ENCODE assay signal across 14 cellular contexts in genomic region chr19:13014921-13015280, GRCh38. TPM values are rescaled to one million over a fixed set of nuclear protein-coding genes. Genes with fewer than 3 reads are reported as not detected.
A peak's percentile ranks its signal among the peaks of the same experiment; 100 is the strongest.
DNase-seq lines count a peak whose midpoint lies in the region; ATAC-seq and TF ChIP-seq lines count a peak whose summit lies in the region.
"Had no signal": no experiment of that assay in that cellular context is flagged by ENCODE, and none has a peak within 500 bp of the region (broad histone marks: within the 10 kb centered on the region; RNA-seq: fewer than 3 reads in every experiment).

No MANE protein-coding gene starts in this region.

- no peak overlapping the region for H3K9ac ChIP-seq in fibroblast of lung (ENCODE audit: insufficient read depth, low read length)

- H4K20me1 ChIP-seq in fibroblast of lung (ENCODE audit: control insufficient read depth, extremely low read depth, insufficient read depth, low read length) = no peaks in the 10 kb centered on the region

- H3K9me3 ChIP-seq in Panc1 (ENCODE audit: control insufficient read depth, insufficient read depth, low read depth, low read length) (no peaks in the 10 kb centered on the region), fibroblast of lung (ENCODE audit: control insufficient read depth, insufficient read depth, low read depth, low read length) (no peaks in the 10 kb centered on the region)
- H3K9me3 ChIP-seq: Caco-2 had no signal

- DNase-seq in Panc1 (ENCODE audit: low read depth, low spot score) (no peak), fibroblast of lung (ENCODE audit: low read depth in 2 of 2) (no peak), NCI-H128 (lab: John Stamatoyannopoulos, UW; ENCODE audit: unreplicated experiment) (no peak)
- DNase-seq in stimulated activated CD8-positive, alpha-beta memory T cell treated with anti-CD3 and anti-CD28 coated beads, Interleukin-4, amount 100 ng/mL, for 48 hours = no peak
- DNase-seq: activated T-cell treated with anti-CD3 and anti-CD28 coated beads, Interleukin-2, amount 50 U/mL, for 1 hour; Caco-2; cerebellar nuclear complex; NCI-H2171 treated with DMSO at 0.1 percent for 48 hours had no signal

- POLR2A ChIA-PET in Panc1 (lab: Charles Lee) = no interaction called here

- ATAC-seq in Panc1 (no peak; the same call in 1 of the 2 replicates), GM21367 (IDR thresholded peaks at IDR 0.05; ENCODE audit: unreplicated experiment) (no peak), HG02588 (IDR thresholded peaks at IDR 0.05; ENCODE audit: unreplicated experiment) (no peak)

- CTCF ChIA-PET in Panc1 (lab: Charles Lee) = no interaction called here

- no peak overlapping the region for H2AFZ ChIP-seq in fibroblast of lung (ENCODE audit: low read length)

- peaks cover 94% of the 10 kb centered on the region for H3K79me2 ChIP-seq in fibroblast of lung (ENCODE audit: control insufficient read depth, insufficient read depth, low read length)

- H3K27me3 ChIP-seq in Panc1 (ENCODE audit: control insufficient read depth, insufficient read depth, low read length) = no peaks in the 10 kb centered on the region
- H3K27me3 ChIP-seq in fibroblast of lung (ENCODE audit: control insufficient read depth, insufficient read depth, low read length) = no peaks in the 10 kb centered on the region

- intact Hi-C loops in Panc1 (cut with micrococcal nuclease; ENCODE audit: unreplicated experiment) = no loop called here

- no peaks in the 10 kb centered on the region for H3K36me3 ChIP-seq in Panc1 (ENCODE audit: control insufficient read depth, insufficient read depth, low read length)
- peaks cover 7% of the 10 kb centered on the region for H3K36me3 ChIP-seq in fibroblast of lung (ENCODE audit: control insufficient read depth, insufficient read depth, low read length)

- H3K4me1 ChIP-seq in Panc1 (ENCODE audit: control insufficient read depth, insufficient read depth, low read length) (peaks cover 64% of the 10 kb centered on the region), fibroblast of lung (ENCODE audit: control insufficient read depth, extremely low read depth, insufficient read depth, low read length) (peaks cover 26% of the 10 kb centered on the region)

- peak overlapping the region; percentile 100 for H3K4me2 ChIP-seq in fibroblast of lung (ENCODE audit: extremely low read depth, insufficient read depth, low read length)

- peak overlapping the region; percentile 100 for H3K27ac ChIP-seq in C4-2B
- H3K27ac ChIP-seq in Panc1 (ENCODE audit: low read length) = peak overlapping the region; percentile 99
- peak overlapping the region; percentile 99 for H3K27ac ChIP-seq in fibroblast of lung (ENCODE audit: insufficient read depth, low read length)
- H3K27ac ChIP-seq in skin epidermis = peak overlapping the region in 19 of 21 experiments; percentile 57 to 97 (median 91)

- in situ Hi-C loops in Panc1 (cut with HindIII; ENCODE audit: low pct_unique_long_range_greater_than_20kb, low sequenced_read_pairs) = no loop called here

- peak overlapping the region; percentile 21 to 51 for H3K4me3 ChIP-seq in Panc1 (ENCODE audit: low read depth in 2 of 2, low read length in 2 of 2)
- H3K4me3 ChIP-seq in fibroblast of lung (replicated peaks in 1 of 4; ENCODE audit: control extremely low read depth in 1 of 4, insufficient read depth in 1 of 4, low read depth in 3 of 4, low read length in 4 of 4) = peak overlapping the region in 2 of 4 experiments; percentile 60 to 63
- peak overlapping the region in 2 of 7 experiments; percentile 25 to 44 for H3K4me3 ChIP-seq in skin epidermis

- no TSS peak for BruUV-seq in Panc1 (replicated peaks; lab: Mats Ljungman, UMichigan)

- no peak for TF ChIP-seq CTCF in C4-2B (conservative IDR thresholded peaks at IDR 0.05)
- no peak for TF ChIP-seq CTCF in Panc1 (IDR thresholded peaks at IDR 0.05)
- no peak for TF ChIP-seq CTCF in fibroblast of lung (conservative IDR thresholded peaks at IDR 0.05 in 1 of 2, IDR thresholded peaks at IDR 0.05 in 1 of 2; ENCODE audit: low read depth in 1 of 2, low read length in 2 of 2)

RNA-seq across cellular contexts. Expression of gene NFIX, which starts 19.6 kb away (rescaled TPM):
- total RNA-seq in Panc1 (2021; ENCODE audit: unreplicated experiment) (144 TPM), fibroblast of lung (55.2 and 74.8 TPM in 2 replicates)
- 107 TPM for polyA plus RNA-seq in Panc1 (2012; ENCODE audit: insufficient read length)
- 35.7 and 75.9 TPM in 2 replicates for polyA plus RNA-seq in fibroblast of lung
- 139 and 196 TPM in 2 replicates for polyA plus RNA-seq in fibroblast of lung (2012)
- polyA minus RNA-seq in fibroblast of lung (ENCODE audit: low replicate concordance) = 272 and 385 TPM in 2 replicates

RNA-seq across cellular contexts. Expression of gene DAND5, which starts 45.5 kb away (rescaled TPM):
- total RNA-seq in Panc1 (2021; ENCODE audit: unreplicated experiment) = 0.54 TPM
- 1.5 TPM for polyA plus RNA-seq in Panc1 (2012; ENCODE audit: insufficient read length)
- not detected in 2 replicates for total RNA-seq in fibroblast of lung
- 0.03 TPM in 1 of 2 replicates, not detected in the other for polyA plus RNA-seq in fibroblast of lung
- not detected in 2 replicates for polyA plus RNA-seq in fibroblast of lung (2012)
- polyA minus RNA-seq in fibroblast of lung (ENCODE audit: low replicate concordance) = not detected in 2 replicates
- total RNA-seq: Caco-2, kidney epithelial cell, RPMI7951 had no signal

RNA-seq across cellular contexts. Expression of gene GADD45GIP1, which starts 57.9 kb away (rescaled TPM):
- 36.7 TPM for total RNA-seq in Panc1 (2021; ENCODE audit: unreplicated experiment)
- polyA plus RNA-seq in Panc1 (2012; ENCODE audit: insufficient read length) = 86.1 TPM
- total RNA-seq in fibroblast of lung = 17.7 and 19.7 TPM in 2 replicates
- polyA plus RNA-seq in fibroblast of lung = 19.5 and 28.2 TPM in 2 replicates
- 51.3 and 70.6 TPM in 2 replicates for polyA plus RNA-seq in fibroblast of lung (2012)
- polyA minus RNA-seq in fibroblast of lung (ENCODE audit: low replicate concordance) = 2.0 and 6.3 TPM in 2 replicates
